In genomic region chr3:123143669-123144411, GRCh38 we compare ENCODE assay signal across 12 cellular contexts. TPM values are rescaled to one million over a fixed set of nuclear protein-coding genes. Genes with fewer than 3 reads are reported as not detected.
DNase-seq lines count a peak whose midpoint lies in the region; ATAC-seq and TF ChIP-seq lines count a peak whose summit lies in the region.
"Had no signal": no experiment of that assay in that cellular context is flagged by ENCODE, and none has a peak within 500 bp of the region (broad histone marks: within the 10 kb centered on the region; RNA-seq: fewer than 3 reads in every experiment).

No MANE protein-coding gene starts in this region.

- 30 to 44% (median 36%) methylated on average over 10 of the region's 10 CpGs for WGBS in adrenal gland, 4 donors

- no peaks in the 10 kb centered on the region for H3K9me3 Mint-ChIP-seq in Calu3 (ENCODE audit: low read depth, unreplicated experiment)
- H3K9me3 Mint-ChIP-seq: activated T-helper 2 cell treated with anti-CD3 and anti-CD28 coated beads, Interferon-gamma antibody, Interleukin-2, Interleukin-4, amounts not matched to agents 10 μg/mL and 5 μg/mL and 100 μg/mL, durations not matched to agents 14 hours and 24 hours and 36 hours had no signal

- no peaks in the 10 kb centered on the region for H3K36me3 Mint-ChIP-seq in Calu3 (ENCODE audit: insufficient read depth, unreplicated experiment)

- H3K27ac Mint-ChIP-seq in Calu3 (ENCODE audit: unreplicated experiment) = no peak overlapping the region
- H3K27ac Mint-ChIP-seq: activated T-helper 2 cell treated with anti-CD3 and anti-CD28 coated beads, Interferon-gamma antibody, Interleukin-2, Interleukin-4, amounts not matched to agents 10 μg/mL and 5 μg/mL and 100 μg/mL, durations not matched to agents 14 hours and 24 hours and 36 hours had no signal

- peaks cover 9 to 13% of the 10 kb centered on the region in 2 donors for H3K4me1 ChIP-seq in adrenal gland (replicated peaks in 1 of 2)
- peaks cover 6% of the 10 kb centered on the region for H3K4me1 ChIP-seq in vagina

- CTCF ChIA-PET in Calu3 (lab: Charles Lee) = interaction anchor here (0.6 kb wide), 1 partner anchor 76 kb away, joined by 3 read pairs; no protein-coding TSS in a partner anchor

- peak overlapping the region in 4 of 5 donors; percentile 3 to 21 (median 12) for H3K27ac ChIP-seq in adrenal gland
- no peak overlapping the region for H3K27ac ChIP-seq in vagina
- H3K27ac ChIP-seq: BLaER1 had no signal

- H3K27me3 ChIP-seq in adrenal gland (no peaks in the 10 kb centered on the region), vagina (no peaks in the 10 kb centered on the region)
- H3K27me3 ChIP-seq: BLaER1 had no signal

- H3K27me3 Mint-ChIP-seq in Calu3 (ENCODE audit: unreplicated experiment) = no peaks in the 10 kb centered on the region

- peaks cover 0 to 58% of the 10 kb centered on the region in 2 donors for H3K36me3 ChIP-seq in adrenal gland (replicated peaks in 1 of 2)
- H3K36me3 ChIP-seq in vagina = peaks cover 0 to 19% of the 10 kb centered on the region in 2 donors

- TF ChIP-seq POLR2A in adrenal gland (IDR thresholded peaks at IDR 0.05) = no peak
- no peak for TF ChIP-seq POLR2A in vagina (IDR thresholded peaks at IDR 0.05)

- no peak for TF ChIP-seq CTCF in adrenal gland (IDR thresholded peaks at IDR 0.05)
- no peak for TF ChIP-seq CTCF in Calu3 (IDR thresholded peaks at IDR 0.05; ENCODE audit: unreplicated experiment)
- TF ChIP-seq CTCF in vagina (IDR thresholded peaks at IDR 0.05) = no peak

- no peaks in the 10 kb centered on the region for H3K4me1 Mint-ChIP-seq in Calu3 (ENCODE audit: low read depth, unreplicated experiment)

- intact Hi-C loops in adrenal gland (cut with DNase I) = no loop called here
- intact Hi-C loops in left colon (cut with DNase I, micrococcal nuclease) = no loop called here
- intact Hi-C loops in Calu3 (cut with micrococcal nuclease; ENCODE audit: unreplicated experiment) = no loop called here
- intact Hi-C loops in vagina (cut with DNase I) = no loop called here

- H3K4me3 ChIP-seq in adrenal gland (no peak overlapping the region), vagina (no peak overlapping the region)
- H3K4me3 ChIP-seq: BLaER1 had no signal

- no TSS peak for BruUV-seq in Calu3 (replicated peaks; lab: Mats Ljungman, UMichigan)

- no peak overlapping the region for H3K4me3 Mint-ChIP-seq in Calu3 (ENCODE audit: low read depth, unreplicated experiment)

- H3K9me3 ChIP-seq in adrenal gland (replicated peaks in 1 of 3) = no peaks in the 10 kb centered on the region
- no peaks in the 10 kb centered on the region for H3K9me3 ChIP-seq in vagina
- H3K9me3 ChIP-seq: BLaER1 had no signal

- ATAC-seq in left colon (peak; percentile 49), GM21381 (IDR thresholded peaks at IDR 0.05; ENCODE audit: unreplicated experiment) (no peak)

- DNase-seq in AG08395 (ENCODE audit: low spot score) = peak; percentile 22
- DNase-seq in HuH-7.5 (ENCODE audit: low spot score) = peak; percentile 50
- DNase-seq in adrenal gland = peak in 6 of 7 donors; percentile 63 to 76 (median 74)
- no peak for DNase-seq in left colon
- no peak for DNase-seq in Calu3
- DNase-seq in C1 segment of cervical spinal cord (lab: John Stamatoyannopoulos, UW) = no peak
- DNase-seq in vagina (ENCODE audit: extremely low spot score in 2 of 2) = no peak
- DNase-seq: NCI-H187 treated with DMSO at 0.1 percent for 48 hours; stimulated activated CD4-positive, alpha-beta T cell treated with anti-CD3 and anti-CD28 coated beads, Interleukin-15, amount 100 ng/mL, for 24 hours had no signal

RNA-seq across cellular contexts. Expression of gene SEC22A, which starts 57.9 kb away (rescaled TPM):
- 10 to 100 TPM in 7 of 8 donors, 1 to 10 TPM in 1; 8.2 to 67.2 (median 21.0) TPM for total RNA-seq in adrenal gland
- 10 to 100 TPM in 1 of 3 donors, 1 to 10 TPM in 2; 4.6 to 35.2 (median 5.8) TPM for polyA plus RNA-seq in adrenal gland
- 10 to 100 TPM; 10.4 to 12.3 TPM for total RNA-seq in left colon
- 15.6 and 18.6 TPM in 2 replicates for total RNA-seq in Calu3 (2022)
- 17.7 TPM for total RNA-seq in vagina

Comparison
In these comparisons a context has a peak if more than half of its experiments do, and no peak if none do; other contexts are left out.
1. DNase-seq: peak in AG08395 (single experiment), HuH-7.5 (single experiment) and adrenal gland (6 of 7); none in left colon (0 of 2), Calu3 (single experiment), C1 segment of cervical spinal cord (0 of 14) and vagina (0 of 2).